In the genomic region with DNA sequence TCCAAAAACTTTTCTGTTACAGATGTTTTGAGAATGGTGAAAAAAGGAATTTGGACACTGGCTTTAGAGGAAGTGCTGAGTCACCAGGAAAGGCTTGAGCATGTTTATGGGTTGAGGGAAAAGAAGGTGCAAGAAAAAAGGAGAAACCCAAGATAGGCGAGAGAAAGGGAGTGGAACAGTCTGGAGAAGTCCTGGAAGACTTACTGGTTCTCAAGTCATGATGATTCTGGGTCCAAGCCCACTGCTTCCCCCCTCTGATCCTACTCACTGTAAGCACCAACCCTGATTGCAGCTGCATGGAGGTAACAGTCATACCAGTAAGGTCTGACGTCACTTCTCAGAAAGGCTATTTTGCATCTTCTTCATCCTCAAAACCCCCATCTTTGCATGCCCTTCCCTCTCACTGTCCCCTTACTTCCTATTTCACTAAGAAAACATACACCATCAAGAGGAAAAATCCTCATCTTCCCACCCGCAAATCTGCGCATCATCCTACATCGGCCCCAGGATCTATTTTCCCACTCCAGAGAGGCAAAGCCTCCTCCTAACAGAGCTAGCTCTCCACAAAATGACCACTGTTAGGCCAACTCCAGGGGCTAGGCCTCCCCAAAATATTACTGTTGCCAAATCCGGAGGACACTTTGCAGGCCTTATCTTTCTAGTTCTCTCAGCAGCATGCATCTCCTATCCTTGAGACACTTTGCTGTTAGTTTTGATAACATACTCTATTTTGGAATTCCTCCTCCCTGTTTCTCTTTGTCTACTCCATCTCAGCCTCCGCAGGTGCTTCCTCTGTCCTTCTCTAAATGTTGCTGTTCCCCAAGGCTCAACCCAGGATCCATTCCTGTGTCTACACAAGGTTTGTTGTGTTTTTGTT, we compare ENCODE assay signal across 9 cellular contexts. TPM values are rescaled to one million over a fixed set of nuclear protein-coding genes. Genes with fewer than 3 reads are reported as not detected.
DNase-seq lines count a peak whose midpoint lies in the region; ATAC-seq lines count a peak whose summit lies in the region.
"Had no signal": no experiment of that assay in that cellular context is flagged by ENCODE, and none has a peak within 500 bp of the region (broad histone marks: within the 10 kb centered on the region; RNA-seq: fewer than 3 reads in every experiment).

No MANE protein-coding gene starts in this region.

- peaks cover 7% of the 10 kb centered on the region for H3K36me3 Mint-ChIP-seq in activated naive CD4-positive, alpha-beta T cell treated with anti-CD3 and anti-CD28 coated beads, Interleukin-2, amount 50 U/mL, for 24 hours
- no peaks in the 10 kb centered on the region for H3K36me3 Mint-ChIP-seq in T-cell
- peaks cover 2 to 15% of the 10 kb centered on the region in 2 donors for H3K36me3 Mint-ChIP-seq in stimulated activated naive B cell treated with anti-CD40 and anti-IgM and Interleukin-4, amounts not matched to agents 10 μg/mL and 1 μg/mL and 100 μg/mL, for 72 hours

- H3K4me3 Mint-ChIP-seq in activated naive CD4-positive, alpha-beta T cell treated with anti-CD3 and anti-CD28 coated beads, Interleukin-2, amount 50 U/mL, for 24 hours, result peak overlapping the region; percentile 11
- H3K4me3 Mint-ChIP-seq in T-cell, result no peak overlapping the region
- H3K4me3 Mint-ChIP-seq in stimulated activated naive B cell treated with anti-CD40 and anti-IgM and Interleukin-4, amounts not matched to agents 10 μg/mL and 1 μg/mL and 100 μg/mL, for 72 hours, result peak overlapping the region; percentile 3 to 26

- H3K9me3 ChIP-seq in effector memory CD4-positive, alpha-beta T cell (ENCODE audit: control insufficient read depth, low read length), result no peaks in the 10 kb centered on the region

- no peaks in the 10 kb centered on the region for H3K27me3 ChIP-seq in effector memory CD4-positive, alpha-beta T cell (replicated peaks; ENCODE audit: control insufficient read depth, insufficient read depth, low read length, poor library complexity, severe bottlenecking)

- CTCF ChIA-PET in T-cell (lab: Charles Lee), result interaction anchor here in 1 of 2 donors (1.4 kb wide), 1 partner anchor 18 kb away, joined by 3 read pairs; no protein-coding TSS in a partner anchor

- no peak overlapping the region for H3K4me3 ChIP-seq in effector memory CD4-positive, alpha-beta T cell (ENCODE audit: insufficient read depth, low read depth, low read length, poor library complexity, severe bottlenecking)
- H3K4me3 ChIP-seq: skin epidermis had no signal

- no peaks in the 10 kb centered on the region for H3K36me3 ChIP-seq in effector memory CD4-positive, alpha-beta T cell (ENCODE audit: control insufficient read depth, insufficient read depth, low read length)

- no peak for DNase-seq in activated naive CD4-positive, alpha-beta T cell treated with Interleukin-2 at 50 U/mL for 16 hours
- DNase-seq in T-cell (no peak), substantia nigra (lab: John Stamatoyannopoulos, UW) (no peak), iPS-NIHi7 (ENCODE audit: extremely low spot score) (no peak)
- peak; percentile 47 for DNase-seq in stimulated activated naive B cell treated with anti-CD40 and anti-IgM and Interleukin-4, amounts not matched to agents 10 μg/mL and 1 μg/mL and 100 μg/mL, for 72 hours
- DNase-seq in effector memory CD4-positive, alpha-beta T cell, result no peak

- peak overlapping the region; percentile 68 for H3K27ac Mint-ChIP-seq in activated naive CD4-positive, alpha-beta T cell treated with anti-CD3 and anti-CD28 coated beads, Interleukin-2, amount 50 U/mL, for 24 hours
- H3K27ac Mint-ChIP-seq in T-cell, result peak overlapping the region; percentile 2 to 19
- peak overlapping the region; percentile 85 for H3K27ac Mint-ChIP-seq in stimulated activated naive B cell treated with anti-CD40 and anti-IgM and Interleukin-4, amounts not matched to agents 10 μg/mL and 1 μg/mL and 100 μg/mL, for 72 hours

- H3K4me1 Mint-ChIP-seq in activated naive CD4-positive, alpha-beta T cell treated with anti-CD3 and anti-CD28 coated beads, Interleukin-2, amount 50 U/mL, for 24 hours, result peaks cover 38% of the 10 kb centered on the region
- H3K4me1 Mint-ChIP-seq in T-cell, result peaks cover 32 to 45% (median 36%) of the 10 kb centered on the region in 3 donors
- peaks cover 41 to 62% of the 10 kb centered on the region in 2 donors for H3K4me1 Mint-ChIP-seq in stimulated activated naive B cell treated with anti-CD40 and anti-IgM and Interleukin-4, amounts not matched to agents 10 μg/mL and 1 μg/mL and 100 μg/mL, for 72 hours

- peak; percentile 31 for ATAC-seq in HG02759 (IDR thresholded peaks at IDR 0.05; ENCODE audit: unreplicated experiment)
- no peak for ATAC-seq in T-cell (replicated peaks in 1 of 4)
- peak; percentile 53 to 61 for ATAC-seq in stimulated activated naive B cell treated with anti-CD40 and anti-IgM and Interleukin-4, amounts not matched to agents 10 μg/mL and 1 μg/mL and 100 μg/mL, for 72 hours (replicated peaks)

- H3K27me3 Mint-ChIP-seq in activated naive CD4-positive, alpha-beta T cell treated with anti-CD3 and anti-CD28 coated beads, Interleukin-2, amount 50 U/mL, for 24 hours, result no peaks in the 10 kb centered on the region
- H3K27me3 Mint-ChIP-seq in T-cell, result no peaks in the 10 kb centered on the region
- H3K27me3 Mint-ChIP-seq in stimulated activated naive B cell treated with anti-CD40 and anti-IgM and Interleukin-4, amounts not matched to agents 10 μg/mL and 1 μg/mL and 100 μg/mL, for 72 hours, result no peaks in the 10 kb centered on the region

- no peaks in the 10 kb centered on the region for H3K9me3 Mint-ChIP-seq in activated naive CD4-positive, alpha-beta T cell treated with anti-CD3 and anti-CD28 coated beads, Interleukin-2, amount 50 U/mL, for 24 hours
- H3K9me3 Mint-ChIP-seq in T-cell, result no peaks in the 10 kb centered on the region
- H3K9me3 Mint-ChIP-seq in stimulated activated naive B cell treated with anti-CD40 and anti-IgM and Interleukin-4, amounts not matched to agents 10 μg/mL and 1 μg/mL and 100 μg/mL, for 72 hours, result peaks cover 3 to 6% of the 10 kb centered on the region in 2 donors

- no peak overlapping the region for H3K27ac ChIP-seq in substantia nigra (ENCODE audit: low read depth, low read length, poor library complexity, severe bottlenecking)
- no peak overlapping the region for H3K27ac ChIP-seq in effector memory CD4-positive, alpha-beta T cell (ENCODE audit: insufficient read depth, low read length, poor library complexity, severe bottlenecking)

- H3K4me1 ChIP-seq in effector memory CD4-positive, alpha-beta T cell (ENCODE audit: control insufficient read depth, insufficient read depth, low read length, poor library complexity, severe bottlenecking), result peaks cover 4% of the 10 kb centered on the region

- POLR2A ChIA-PET in T-cell (lab: Charles Lee), result interaction anchor here in 1 of 2 donors (0.6 kb wide), 1 partner anchor 1052 kb away, joined by 3 read pairs; no protein-coding TSS in a partner anchor

RNA-seq across cellular contexts. Expression of gene ATP13A3, which starts 3.2 kb away (rescaled TPM):
- total RNA-seq in T-cell, result 10 to 100 TPM; 48.1 to 71.7 (median 52.0) TPM

Comparison
In these comparisons a context has a peak if more than half of its experiments do, and no peak if none do; other contexts are left out.
1. H3K27ac Mint-ChIP-seq: peak in every context shown above with its lines; median percentile 85 in stimulated activated naive B cell treated with anti-CD40 and anti-IgM and Interleukin-4, amounts not matched to agents 10 μg/mL and 1 μg/mL and 100 μg/mL, for 72 hours; 68 in activated naive CD4-positive, alpha-beta T cell treated with anti-CD3 and anti-CD28 coated beads, Interleukin-2, amount 50 U/mL, for 24 hours; 10 in T-cell.
2. H3K4me3 Mint-ChIP-seq: peak in activated naive CD4-positive, alpha-beta T cell treated with anti-CD3 and anti-CD28 coated beads, Interleukin-2, amount 50 U/mL, for 24 hours (single experiment) and stimulated activated naive B cell treated with anti-CD40 and anti-IgM and Interleukin-4, amounts not matched to agents 10 μg/mL and 1 μg/mL and 100 μg/mL, for 72 hours (2 of 2); none in T-cell (0 of 3).
3. ATAC-seq: peak in HG02759 (single experiment) and stimulated activated naive B cell treated with anti-CD40 and anti-IgM and Interleukin-4, amounts not matched to agents 10 μg/mL and 1 μg/mL and 100 μg/mL, for 72 hours (2 of 2); none in T-cell (0 of 4).